14 cellular contexts compared by ENCODE assay signal in the genomic region with DNA sequence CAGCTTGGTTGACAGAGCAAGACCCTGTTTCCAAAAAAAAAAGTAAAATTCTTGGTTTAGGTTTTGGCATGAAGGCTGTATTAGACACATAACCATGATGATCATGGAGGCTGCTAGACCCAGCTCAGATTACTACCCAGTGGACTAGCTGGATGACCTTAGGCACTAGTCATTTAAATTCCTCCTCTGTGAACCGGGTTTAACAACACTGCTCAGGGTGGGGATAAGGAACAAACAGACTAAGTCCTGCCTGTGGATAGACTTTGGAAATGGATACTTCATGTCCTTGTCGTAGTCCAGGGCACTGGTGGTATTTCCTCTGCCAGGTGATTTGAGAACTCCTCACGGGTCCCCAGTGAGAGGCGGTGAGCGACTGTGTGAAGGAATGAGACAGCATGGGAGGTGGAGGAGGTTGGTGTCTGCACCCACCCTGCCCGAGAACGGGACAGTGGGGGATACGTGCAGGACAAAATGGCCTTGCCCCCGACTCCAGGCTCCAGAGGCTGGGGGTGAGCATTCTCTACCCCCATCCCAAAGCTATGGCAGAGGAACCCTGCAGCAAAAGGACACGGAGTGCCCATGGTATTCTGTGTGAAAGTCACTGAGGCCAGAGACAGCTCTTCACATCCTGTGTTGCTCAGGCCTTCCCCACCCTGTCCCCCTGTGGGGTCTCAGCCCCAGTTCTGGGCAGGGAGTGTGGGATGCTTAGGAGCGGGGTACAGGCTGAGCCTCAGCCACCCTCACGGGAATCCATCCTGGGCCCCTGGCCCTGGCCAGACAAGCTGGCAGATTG.
DNase-seq lines count a peak whose midpoint lies in the region; FAIRE-seq and TF ChIP-seq lines count a peak whose summit lies in the region.
"Had no signal": no experiment of that assay in that cellular context is flagged by ENCODE, and none has a peak within 500 bp of the region (broad histone marks: within the 10 kb centered on the region; RNA-seq: fewer than 3 reads in every experiment).

No MANE protein-coding gene starts in this region.

- H3K36me3 ChIP-seq in cardiac muscle cell: no peaks in the 10 kb centered on the region
- H3K36me3 ChIP-seq in uterus: no peaks in the 10 kb centered on the region
- H3K36me3 ChIP-seq: lower lobe of right lung had no signal

- H3K27me3 ChIP-seq in cardiac muscle cell (no peaks in the 10 kb centered on the region), uterus (no peaks in the 10 kb centered on the region)

- H3K27ac Mint-ChIP-seq in activated naive CD4-positive, alpha-beta T cell treated with anti-CD3 and anti-CD28 coated beads for 36 hours: peak overlapping the region; percentile 33
- no peak overlapping the region for H3K27ac Mint-ChIP-seq in activated naive CD4-positive, alpha-beta T cell treated with anti-CD3 and anti-CD28 coated beads, Interleukin-2, amount 10 ng/mL, durations not matched to agents 7 days and 5 days
- H3K27ac Mint-ChIP-seq in nephron progenitor cell: peak overlapping the region; percentile 6
- H3K27ac Mint-ChIP-seq: type B pancreatic cell had no signal

- no peaks in the 10 kb centered on the region for H3K27me3 Mint-ChIP-seq in activated naive CD4-positive, alpha-beta T cell treated with anti-CD3 and anti-CD28 coated beads for 36 hours (ENCODE audit: low read depth)
- peaks cover 47% of the 10 kb centered on the region for H3K27me3 Mint-ChIP-seq in activated naive CD4-positive, alpha-beta T cell treated with anti-CD3 and anti-CD28 coated beads, Interleukin-2, amount 10 ng/mL, durations not matched to agents 7 days and 5 days
- peaks cover 3% of the 10 kb centered on the region for H3K27me3 Mint-ChIP-seq in nephron progenitor cell (ENCODE audit: low read depth, poor library complexity)
- H3K27me3 Mint-ChIP-seq: type B pancreatic cell had no signal

- peaks cover 80% of the 10 kb centered on the region for H3K4me1 Mint-ChIP-seq in activated naive CD4-positive, alpha-beta T cell treated with anti-CD3 and anti-CD28 coated beads for 36 hours (ENCODE audit: low read depth)
- peaks cover 56% of the 10 kb centered on the region for H3K4me1 Mint-ChIP-seq in activated naive CD4-positive, alpha-beta T cell treated with anti-CD3 and anti-CD28 coated beads, Interleukin-2, amount 10 ng/mL, durations not matched to agents 7 days and 5 days
- peaks cover 48% of the 10 kb centered on the region for H3K4me1 Mint-ChIP-seq in nephron progenitor cell

- DNase-seq in activated naive CD4-positive, alpha-beta T cell treated with anti-CD3 and anti-CD28 coated beads for 36 hours: no peak
- DNase-seq in activated naive CD4-positive, alpha-beta T cell treated with anti-CD3 and anti-CD28 coated beads, Interleukin-2, amount 10 ng/mL, durations not matched to agents 7 days and 5 days: no peak
- DNase-seq in cardiac muscle cell (ENCODE audit: low read depth in 1 of 2, low spot score in 1 of 2) (no peak), nephron progenitor cell (no peak), uterus (no peak), urothelium cell line (ENCODE audit: low spot score) (no peak), kidney glomerular epithelial cell (lab: John Stamatoyannopoulos, UW) (no peak), T1000 (lab: John Stamatoyannopoulos, UW) (no peak)
- DNase-seq: DMS 273 treated with DMSO at 0.1 percent for 48 hours; effector CD8-positive, alpha-beta T cell; lower lobe of right lung; NCI-H1436 had no signal

- H3K4me3 Mint-ChIP-seq in activated naive CD4-positive, alpha-beta T cell treated with anti-CD3 and anti-CD28 coated beads for 36 hours: no peak overlapping the region
- H3K4me3 Mint-ChIP-seq in activated naive CD4-positive, alpha-beta T cell treated with anti-CD3 and anti-CD28 coated beads, Interleukin-2, amount 10 ng/mL, durations not matched to agents 7 days and 5 days: no peak overlapping the region
- H3K4me3 Mint-ChIP-seq in nephron progenitor cell: peak overlapping the region; percentile 21
- H3K4me3 Mint-ChIP-seq: type B pancreatic cell had no signal

- no peak for FAIRE-seq in urothelium cell line (lab: Jason Lieb, UNC)
- FAIRE-seq: TTC549 had no signal

- intact Hi-C loops in activated naive CD4-positive, alpha-beta T cell treated with anti-CD3 and anti-CD28 coated beads for 36 hours (cut with micrococcal nuclease): no loop called here
- intact Hi-C loops in uterus (cut with DNase I; ENCODE audit: low total_unique reads): no loop called here

- CTCF ChIA-PET in activated naive CD4-positive, alpha-beta T cell treated with anti-CD3 and anti-CD28 coated beads for 36 hours (lab: Charles Lee): interaction anchor here (1.1 to 1.9 kb wide), 2 partner anchors 32 to 69 kb away, joined by 3 to 5 read pairs; no protein-coding TSS in a partner anchor
- CTCF ChIA-PET in activated naive CD4-positive, alpha-beta T cell treated with anti-CD3 and anti-CD28 coated beads, Interleukin-2, amount 10 ng/mL, durations not matched to agents 7 days and 5 days (lab: Charles Lee): no interaction called here

- no peak overlapping the region for H3K4me3 ChIP-seq in cardiac muscle cell
- no peak overlapping the region for H3K4me3 ChIP-seq in uterus
- H3K4me3 ChIP-seq: lower lobe of right lung had no signal

- H3K27ac ChIP-seq in cardiac muscle cell (peak overlapping the region; percentile 94), uterus (peak overlapping the region; percentile 64 to 75)

- H3K9me3 Mint-ChIP-seq in activated naive CD4-positive, alpha-beta T cell treated with anti-CD3 and anti-CD28 coated beads for 36 hours: no peaks in the 10 kb centered on the region
- H3K9me3 Mint-ChIP-seq in activated naive CD4-positive, alpha-beta T cell treated with anti-CD3 and anti-CD28 coated beads, Interleukin-2, amount 10 ng/mL, durations not matched to agents 7 days and 5 days: no peaks in the 10 kb centered on the region
- H3K9me3 Mint-ChIP-seq in nephron progenitor cell: no peaks in the 10 kb centered on the region
- H3K9me3 Mint-ChIP-seq: type B pancreatic cell had no signal

- TF ChIP-seq CTCF in cardiac muscle cell (IDR thresholded peaks at IDR 0.05; ENCODE audit: low read depth, low read length) (no peak), nephron progenitor cell (IDR thresholded peaks at IDR 0.05) (no peak), uterus (IDR thresholded peaks at IDR 0.05) (no peak)

- TF ChIP-seq POLR2A in uterus (IDR thresholded peaks at IDR 0.05): no peak

- no peaks in the 10 kb centered on the region for H3K9me3 ChIP-seq in cardiac muscle cell (ENCODE audit: low read depth)
- H3K9me3 ChIP-seq in uterus: no peaks in the 10 kb centered on the region
- H3K9me3 ChIP-seq: lower lobe of right lung had no signal

- H3K4me1 ChIP-seq in cardiac muscle cell (ENCODE audit: low read depth) (peaks cover 52% of the 10 kb centered on the region), uterus (peaks cover 16% of the 10 kb centered on the region in 2 donors)

- no peaks in the 10 kb centered on the region for H3K36me3 Mint-ChIP-seq in activated naive CD4-positive, alpha-beta T cell treated with anti-CD3 and anti-CD28 coated beads for 36 hours (ENCODE audit: low read depth)
- peaks cover 13% of the 10 kb centered on the region for H3K36me3 Mint-ChIP-seq in activated naive CD4-positive, alpha-beta T cell treated with anti-CD3 and anti-CD28 coated beads, Interleukin-2, amount 10 ng/mL, durations not matched to agents 7 days and 5 days
- no peaks in the 10 kb centered on the region for H3K36me3 Mint-ChIP-seq in nephron progenitor cell (ENCODE audit: low read depth)
- H3K36me3 Mint-ChIP-seq: type B pancreatic cell had no signal
